1 cellular context compared by ENCODE assay signal in the genomic region with DNA sequence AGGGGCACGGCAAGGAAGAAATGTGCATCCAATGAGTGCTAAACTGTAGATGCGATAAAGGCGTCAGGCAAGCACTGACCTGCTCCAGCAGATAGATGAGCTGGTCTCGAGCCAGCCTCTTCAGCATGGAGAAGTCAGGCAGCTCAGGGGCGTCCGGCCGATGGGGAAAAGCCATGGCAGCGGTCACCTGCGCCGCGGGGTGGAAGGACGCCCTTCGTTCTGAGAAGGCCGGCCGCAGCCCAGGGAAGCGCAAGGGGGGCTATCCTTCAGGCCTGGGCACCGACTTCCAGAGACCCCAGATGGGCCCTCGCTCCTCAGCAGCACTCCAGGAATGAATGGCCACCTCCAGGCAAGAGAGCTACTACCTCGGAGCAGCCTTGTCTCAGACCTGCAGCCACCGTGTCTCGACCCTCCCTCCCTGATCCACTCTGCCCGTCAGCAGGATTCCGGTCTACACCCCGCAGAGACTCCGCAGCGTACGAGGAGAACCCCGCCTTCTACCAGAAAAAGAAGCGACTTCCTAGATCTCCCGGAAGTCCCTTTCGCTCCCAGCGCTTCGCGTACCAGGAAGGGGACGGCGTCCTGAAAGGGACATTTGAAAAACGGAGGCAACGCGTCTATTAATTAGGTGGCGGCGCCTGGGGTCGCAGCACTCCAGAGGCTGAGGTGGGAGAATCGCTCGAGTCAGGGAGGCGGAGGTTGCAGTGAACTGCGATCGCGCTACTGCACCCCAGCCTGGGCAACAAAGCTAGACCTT.
TF ChIP-seq lines count a peak whose summit lies in the region.

A gene (minus strand): TSS at position 520 of the 757 bp plus-strand sequence. CDS start 345 bp downstream, at position 175.

TF ChIP-seq in GM12878, 131 proteins besides CTCF, POLR2A, EP300 and RAD21 (continued from another document and continues in another):
- TF ChIP-seq, protein P1, sequence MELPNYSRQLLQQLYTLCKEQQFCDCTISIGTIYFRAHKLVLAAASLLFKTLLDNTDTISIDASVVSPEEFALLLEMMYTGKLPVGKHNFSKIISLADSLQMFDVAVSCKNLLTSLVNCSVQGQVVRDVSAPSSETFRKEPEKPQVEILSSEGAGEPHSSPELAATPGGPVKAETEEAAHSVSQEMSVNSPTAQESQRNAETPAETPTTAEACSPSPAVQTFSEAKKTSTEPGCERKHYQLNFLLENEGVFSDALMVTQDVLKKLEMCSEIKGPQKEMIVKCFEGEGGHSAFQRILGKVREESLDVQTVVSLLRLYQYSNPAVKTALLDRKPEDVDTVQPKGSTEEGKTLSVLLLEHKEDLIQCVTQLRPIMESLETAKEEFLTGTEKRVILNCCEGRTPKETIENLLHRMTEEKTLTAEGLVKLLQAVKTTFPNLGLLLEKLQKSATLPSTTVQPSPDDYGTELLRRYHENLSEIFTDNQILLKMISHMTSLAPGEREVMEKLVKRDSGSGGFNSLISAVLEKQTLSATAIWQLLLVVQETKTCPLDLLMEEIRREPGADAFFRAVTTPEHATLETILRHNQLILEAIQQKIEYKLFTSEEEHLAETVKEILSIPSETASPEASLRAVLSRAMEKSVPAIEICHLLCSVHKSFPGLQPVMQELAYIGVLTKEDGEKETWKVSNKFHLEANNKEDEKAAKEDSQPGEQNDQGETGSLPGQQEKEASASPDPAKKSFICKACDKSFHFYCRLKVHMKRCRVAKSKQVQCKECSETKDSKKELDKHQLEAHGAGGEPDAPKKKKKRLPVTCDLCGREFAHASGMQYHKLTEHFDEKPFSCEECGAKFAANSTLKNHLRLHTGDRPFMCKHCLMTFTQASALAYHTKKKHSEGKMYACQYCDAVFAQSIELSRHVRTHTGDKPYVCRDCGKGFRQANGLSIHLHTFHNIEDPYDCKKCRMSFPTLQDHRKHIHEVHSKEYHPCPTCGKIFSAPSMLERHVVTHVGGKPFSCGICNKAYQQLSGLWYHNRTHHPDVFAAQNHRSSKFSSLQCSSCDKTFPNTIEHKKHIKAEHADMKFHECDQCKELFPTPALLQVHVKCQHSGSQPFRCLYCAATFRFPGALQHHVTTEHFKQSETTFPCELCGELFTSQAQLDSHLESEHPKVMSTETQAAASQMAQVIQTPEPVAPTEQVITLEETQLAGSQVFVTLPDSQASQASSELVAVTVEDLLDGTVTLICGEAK (IDR thresholded peaks at IDR 0.05; ENCODE audit: borderline replicate concordance): peak; percentile 87
- TF ChIP-seq MXI1 (IDR thresholded peaks at IDR 0.05; ENCODE audit: low read depth, low read length) (no peak), HCFC1 (IDR thresholded peaks at IDR 0.05; ENCODE audit: low read length) (peak; percentile 48), CBFB (IDR thresholded peaks at IDR 0.05; ENCODE audit: low read depth) (peak; percentile 75; the same call in 1 of the 2 replicates), SREBF1 (IDR thresholded peaks at IDR 0.05; ENCODE audit: low read length) (no peak), FOS (IDR thresholded peaks at IDR 0.05; ENCODE audit: borderline replicate concordance, extremely low read depth, insufficient read length) (no peak), HDAC6 (IDR thresholded peaks at IDR 0.05; ENCODE audit: unreplicated experiment) (no peak), CREM (IDR thresholded peaks at IDR 0.05; ENCODE audit: low read depth) (peak; percentile 75), POU2F2 (IDR thresholded peaks at IDR 0.05; ENCODE audit: borderline replicate concordance, low read depth, low read length) (peak; percentile 67; the same call in 2 of the 3 replicates), ZNF622 (IDR thresholded peaks at IDR 0.05) (no peak), NR2C1 (IDR thresholded peaks at IDR 0.05) (no peak), RCOR1 (conservative IDR thresholded peaks at IDR 0.05; ENCODE audit: low read depth, low read length) (no peak), EED (IDR thresholded peaks at IDR 0.05; ENCODE audit: low read depth) (peak; percentile 74), SP1 (IDR thresholded peaks at IDR 0.05; ENCODE audit: low read depth, low read length) (no peak), SUPT20H (IDR thresholded peaks at IDR 0.05; ENCODE audit: borderline replicate concordance, control insufficient read depth, low read depth, low read length) (no peak), ZNF207 (IDR thresholded peaks at IDR 0.05; ENCODE audit: borderline replicate concordance) (peak; percentile 63; the same call in 1 of the 2 replicates), IKZF1 (conservative IDR thresholded peaks at IDR 0.05) (peak; percentile 83), NBN (IDR thresholded peaks at IDR 0.05) (peak; percentile 83; the same call in 1 of the 2 replicates), SMAD1 (IDR thresholded peaks at IDR 0.05; ENCODE audit: low read depth, partially characterized antibody) (no peak), IRF4 (IDR thresholded peaks at IDR 0.05; ENCODE audit: low read depth, low read length) (no peak), KAT2A (conservative IDR thresholded peaks at IDR 0.05; ENCODE audit: control insufficient read depth, low read depth, low read length) (no peak), CBX3 (IDR thresholded peaks at IDR 0.05; ENCODE audit: borderline replicate concordance, low read depth) (no peak), BMI1 (IDR thresholded peaks at IDR 0.05; ENCODE audit: borderline replicate concordance) (no peak), GABPA (IDR thresholded peaks at IDR 0.05; ENCODE audit: low read depth) (peak; percentile 92), SMARCA5 (IDR thresholded peaks at IDR 0.05) (no peak), GATAD2B (conservative IDR thresholded peaks at IDR 0.05; ENCODE audit: low read depth) (peak; percentile 33; the same call in 1 of the 2 replicates), RBBP5 (conservative IDR thresholded peaks at IDR 0.05) (no peak), SIN3A (IDR thresholded peaks at IDR 0.05; ENCODE audit: low read depth, low read length) (0 out of 2 replicates have a peak, but pooled peaks have one; percentile 55), ESRRA (IDR thresholded peaks at IDR 0.05; ENCODE audit: low read length) (no peak), ZZZ3 (IDR thresholded peaks at IDR 0.05; ENCODE audit: control insufficient read depth, insufficient read length, low read depth) (no peak), SRF (IDR thresholded peaks at IDR 0.05; ENCODE audit: low read depth in 2 of 2, low read length in 2 of 2) (peak in 1 of 2 experiments; percentile 60; a peak in 1 of 4 replicates), STAT3 (IDR thresholded peaks at IDR 0.05; ENCODE audit: low read depth, low read length) (no peak), JUND (IDR thresholded peaks at IDR 0.05; ENCODE audit: low read depth, low read length) (no peak), BACH1 (IDR thresholded peaks at IDR 0.05; ENCODE audit: borderline replicate concordance) (no peak), PML (IDR thresholded peaks at IDR 0.05; ENCODE audit: low read length) (peak; percentile 74; the same call in 1 of the 2 replicates), NRF1 (conservative IDR thresholded peaks at IDR 0.05; ENCODE audit: low read depth, low read length) (no peak)
- TF ChIP-seq, protein P2, sequence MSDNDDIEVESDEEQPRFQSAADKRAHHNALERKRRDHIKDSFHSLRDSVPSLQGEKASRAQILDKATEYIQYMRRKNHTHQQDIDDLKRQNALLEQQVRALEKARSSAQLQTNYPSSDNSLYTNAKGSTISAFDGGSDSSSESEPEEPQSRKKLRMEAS (IDR thresholded peaks at IDR 0.05; ENCODE audit: low read depth, low read length): no peak; the same call in 1 of the 2 replicates
- TF ChIP-seq, protein P3, sequence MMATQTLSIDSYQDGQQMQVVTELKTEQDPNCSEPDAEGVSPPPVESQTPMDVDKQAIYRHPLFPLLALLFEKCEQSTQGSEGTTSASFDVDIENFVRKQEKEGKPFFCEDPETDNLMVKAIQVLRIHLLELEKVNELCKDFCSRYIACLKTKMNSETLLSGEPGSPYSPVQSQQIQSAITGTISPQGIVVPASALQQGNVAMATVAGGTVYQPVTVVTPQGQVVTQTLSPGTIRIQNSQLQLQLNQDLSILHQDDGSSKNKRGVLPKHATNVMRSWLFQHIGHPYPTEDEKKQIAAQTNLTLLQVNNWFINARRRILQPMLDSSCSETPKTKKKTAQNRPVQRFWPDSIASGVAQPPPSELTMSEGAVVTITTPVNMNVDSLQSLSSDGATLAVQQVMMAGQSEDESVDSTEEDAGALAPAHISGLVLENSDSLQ (IDR thresholded peaks at IDR 0.05): peak; percentile 7; the same call in 1 of the 2 replicates
- TF ChIP-seq, protein P4, sequence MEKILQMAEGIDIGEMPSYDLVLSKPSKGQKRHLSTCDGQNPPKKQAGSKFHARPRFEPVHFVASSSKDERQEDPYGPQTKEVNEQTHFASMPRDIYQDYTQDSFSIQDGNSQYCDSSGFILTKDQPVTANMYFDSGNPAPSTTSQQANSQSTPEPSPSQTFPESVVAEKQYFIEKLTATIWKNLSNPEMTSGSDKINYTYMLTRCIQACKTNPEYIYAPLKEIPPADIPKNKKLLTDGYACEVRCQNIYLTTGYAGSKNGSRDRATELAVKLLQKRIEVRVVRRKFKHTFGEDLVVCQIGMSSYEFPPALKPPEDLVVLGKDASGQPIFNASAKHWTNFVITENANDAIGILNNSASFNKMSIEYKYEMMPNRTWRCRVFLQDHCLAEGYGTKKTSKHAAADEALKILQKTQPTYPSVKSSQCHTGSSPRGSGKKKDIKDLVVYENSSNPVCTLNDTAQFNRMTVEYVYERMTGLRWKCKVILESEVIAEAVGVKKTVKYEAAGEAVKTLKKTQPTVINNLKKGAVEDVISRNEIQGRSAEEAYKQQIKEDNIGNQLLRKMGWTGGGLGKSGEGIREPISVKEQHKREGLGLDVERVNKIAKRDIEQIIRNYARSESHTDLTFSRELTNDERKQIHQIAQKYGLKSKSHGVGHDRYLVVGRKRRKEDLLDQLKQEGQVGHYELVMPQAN (conservative IDR thresholded peaks at IDR 0.05): peak; percentile 77; the same call in 1 of the 2 replicates
- TF ChIP-seq, protein P5, sequence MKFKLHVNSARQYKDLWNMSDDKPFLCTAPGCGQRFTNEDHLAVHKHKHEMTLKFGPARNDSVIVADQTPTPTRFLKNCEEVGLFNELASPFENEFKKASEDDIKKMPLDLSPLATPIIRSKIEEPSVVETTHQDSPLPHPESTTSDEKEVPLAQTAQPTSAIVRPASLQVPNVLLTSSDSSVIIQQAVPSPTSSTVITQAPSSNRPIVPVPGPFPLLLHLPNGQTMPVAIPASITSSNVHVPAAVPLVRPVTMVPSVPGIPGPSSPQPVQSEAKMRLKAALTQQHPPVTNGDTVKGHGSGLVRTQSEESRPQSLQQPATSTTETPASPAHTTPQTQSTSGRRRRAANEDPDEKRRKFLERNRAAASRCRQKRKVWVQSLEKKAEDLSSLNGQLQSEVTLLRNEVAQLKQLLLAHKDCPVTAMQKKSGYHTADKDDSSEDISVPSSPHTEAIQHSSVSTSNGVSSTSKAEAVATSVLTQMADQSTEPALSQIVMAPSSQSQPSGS (IDR thresholded peaks at IDR 0.05; ENCODE audit: low read length): no peak
- TF ChIP-seq, protein P6, sequence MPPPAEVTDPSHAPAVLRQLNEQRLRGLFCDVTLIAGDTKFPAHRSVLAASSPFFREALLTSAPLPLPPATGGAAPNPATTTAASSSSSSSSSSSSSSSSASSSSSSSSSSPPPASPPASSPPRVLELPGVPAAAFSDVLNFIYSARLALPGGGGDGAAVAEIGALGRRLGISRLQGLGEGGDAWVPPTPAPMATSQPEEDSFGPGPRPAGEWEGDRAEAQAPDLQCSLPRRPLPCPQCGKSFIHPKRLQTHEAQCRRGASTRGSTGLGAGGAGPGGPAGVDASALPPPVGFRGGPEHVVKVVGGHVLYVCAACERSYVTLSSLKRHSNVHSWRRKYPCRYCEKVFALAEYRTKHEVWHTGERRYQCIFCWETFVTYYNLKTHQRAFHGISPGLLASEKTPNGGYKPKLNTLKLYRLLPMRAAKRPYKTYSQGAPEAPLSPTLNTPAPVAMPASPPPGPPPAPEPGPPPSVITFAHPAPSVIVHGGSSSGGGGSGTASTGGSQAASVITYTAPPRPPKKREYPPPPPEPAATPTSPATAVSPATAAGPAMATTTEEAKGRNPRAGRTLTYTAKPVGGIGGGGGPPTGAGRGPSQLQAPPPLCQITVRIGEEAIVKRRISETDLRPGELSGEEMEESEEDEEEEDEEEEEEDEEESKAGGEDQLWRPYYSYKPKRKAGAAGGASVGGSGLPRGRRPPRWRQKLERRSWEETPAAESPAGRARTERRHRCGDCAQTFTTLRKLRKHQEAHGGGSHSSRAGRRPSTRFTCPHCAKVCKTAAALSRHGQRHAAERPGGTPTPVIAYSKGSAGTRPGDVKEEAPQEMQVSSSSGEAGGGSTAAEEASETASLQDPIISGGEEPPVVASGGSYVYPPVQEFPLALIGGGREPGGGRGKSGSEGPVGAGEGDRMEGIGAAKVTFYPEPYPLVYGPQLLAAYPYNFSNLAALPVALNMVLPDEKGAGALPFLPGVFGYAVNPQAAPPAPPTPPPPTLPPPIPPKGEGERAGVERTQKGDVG (CRISPR knock-in tag; IDR thresholded peaks at IDR 0.05): no peak
- TF ChIP-seq, protein P7, sequence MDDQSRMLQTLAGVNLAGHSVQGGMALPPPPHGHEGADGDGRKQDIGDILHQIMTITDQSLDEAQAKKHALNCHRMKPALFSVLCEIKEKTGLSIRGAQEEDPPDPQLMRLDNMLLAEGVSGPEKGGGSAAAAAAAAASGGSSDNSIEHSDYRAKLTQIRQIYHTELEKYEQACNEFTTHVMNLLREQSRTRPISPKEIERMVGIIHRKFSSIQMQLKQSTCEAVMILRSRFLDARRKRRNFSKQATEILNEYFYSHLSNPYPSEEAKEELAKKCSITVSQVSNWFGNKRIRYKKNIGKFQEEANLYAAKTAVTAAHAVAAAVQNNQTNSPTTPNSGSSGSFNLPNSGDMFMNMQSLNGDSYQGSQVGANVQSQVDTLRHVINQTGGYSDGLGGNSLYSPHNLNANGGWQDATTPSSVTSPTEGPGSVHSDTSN (IDR thresholded peaks at IDR 0.05; ENCODE audit: insufficient replicate concordance, low read depth, low read length): no peak
- TF ChIP-seq, protein P8, sequence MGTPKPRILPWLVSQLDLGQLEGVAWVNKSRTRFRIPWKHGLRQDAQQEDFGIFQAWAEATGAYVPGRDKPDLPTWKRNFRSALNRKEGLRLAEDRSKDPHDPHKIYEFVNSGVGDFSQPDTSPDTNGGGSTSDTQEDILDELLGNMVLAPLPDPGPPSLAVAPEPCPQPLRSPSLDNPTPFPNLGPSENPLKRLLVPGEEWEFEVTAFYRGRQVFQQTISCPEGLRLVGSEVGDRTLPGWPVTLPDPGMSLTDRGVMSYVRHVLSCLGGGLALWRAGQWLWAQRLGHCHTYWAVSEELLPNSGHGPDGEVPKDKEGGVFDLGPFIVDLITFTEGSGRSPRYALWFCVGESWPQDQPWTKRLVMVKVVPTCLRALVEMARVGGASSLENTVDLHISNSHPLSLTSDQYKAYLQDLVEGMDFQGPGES (IDR thresholded peaks at IDR 0.05): no peak
- TF ChIP-seq, protein P9, sequence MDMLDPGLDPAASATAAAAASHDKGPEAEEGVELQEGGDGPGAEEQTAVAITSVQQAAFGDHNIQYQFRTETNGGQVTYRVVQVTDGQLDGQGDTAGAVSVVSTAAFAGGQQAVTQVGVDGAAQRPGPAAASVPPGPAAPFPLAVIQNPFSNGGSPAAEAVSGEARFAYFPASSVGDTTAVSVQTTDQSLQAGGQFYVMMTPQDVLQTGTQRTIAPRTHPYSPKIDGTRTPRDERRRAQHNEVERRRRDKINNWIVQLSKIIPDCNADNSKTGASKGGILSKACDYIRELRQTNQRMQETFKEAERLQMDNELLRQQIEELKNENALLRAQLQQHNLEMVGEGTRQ (IDR thresholded peaks at IDR 0.05; ENCODE audit: borderline replicate concordance, low read depth, low read length): no peak
